ENCODE assay signal across 20 cellular contexts in genomic region chr11:27087425-27087824, GRCh38. TPM values are rescaled to one million over a fixed set of nuclear protein-coding genes. Genes with fewer than 3 reads are reported as not detected.
"Had no signal": no experiment of that assay in that cellular context is flagged by ENCODE, and none has a peak within 500 bp of the region (broad histone marks: within the 10 kb centered on the region; RNA-seq: fewer than 3 reads in every experiment).

No MANE protein-coding gene starts in this region.

- H3K27ac ChIP-seq: coronary artery, gastrocnemius medialis, heart left ventricle, lower lobe of right lung, neural progenitor cell, ovary, stomach had no signal

- DNase-seq: activated CD4-positive, alpha-beta T cell treated with anti-CD3 and anti-CD28 coated beads, Interleukin-2, amount 10 ng/mL, durations not matched to agents 24 days and 14 days; activated CD4-positive, CD25-positive, alpha-beta regulatory T cell; activated CD8-positive, alpha-beta memory T cell treated with anti-CD3 and anti-CD28 coated beads for 24 hours; activated naive CD4-positive, alpha-beta T cell; aorta; central memory CD4-positive, alpha-beta T cell; effector CD4-positive, alpha-beta T cell; gastrocnemius medialis; heart left ventricle; immature natural killer cell; left cardiac atrium; lower lobe of right lung; midbrain; ovary; stimulated activated CD4-positive, alpha-beta T cell treated with anti-CD3 and anti-CD28 coated beads, Interleukin-12 subunit alpha, Interleukin-12 subunit beta, amount 100 ng/mL, for 4 hours; stimulated activated CD4-positive, alpha-beta T cell treated with anti-CD3 and anti-CD28 coated beads, Interleukin-2, amount 100 ng/mL, for 24 hours; stomach had no signal

- H2AFZ ChIP-seq: neural progenitor cell had no signal

- H3K4me3 ChIP-seq: coronary artery, gastrocnemius medialis, heart left ventricle, lower lobe of right lung, neural progenitor cell, ovary, stomach had no signal

- H3K9ac ChIP-seq: neural progenitor cell had no signal

- H3K36me3 ChIP-seq: gastrocnemius medialis, heart left ventricle, lower lobe of right lung, neural progenitor cell, ovary, stomach had no signal

- ATAC-seq: gastrocnemius medialis, heart left ventricle, left cardiac atrium, lower lobe of right lung had no signal

- H3K4me1 ChIP-seq: gastrocnemius medialis, heart left ventricle, lower lobe of right lung, stomach had no signal

- H3K4me2 ChIP-seq: neural progenitor cell had no signal

- H3K27me3 ChIP-seq: gastrocnemius medialis, heart left ventricle, neural progenitor cell, ovary, stomach had no signal

- H3K9me3 ChIP-seq: gastrocnemius medialis, ovary had no signal

RNA-seq across cellular contexts. Expression of gene BBOX1, which starts 46.8 kb away (rescaled TPM):
- total RNA-seq: activated CD4-positive, alpha-beta T cell treated with anti-CD3 and anti-CD28 coated beads, Interleukin-2, amount 10 ng/mL, durations not matched to agents 24 days and 14 days; myocyte had no signal
- polyA plus RNA-seq: heart left ventricle, immature natural killer cell had no signal
